In the genomic region with DNA sequence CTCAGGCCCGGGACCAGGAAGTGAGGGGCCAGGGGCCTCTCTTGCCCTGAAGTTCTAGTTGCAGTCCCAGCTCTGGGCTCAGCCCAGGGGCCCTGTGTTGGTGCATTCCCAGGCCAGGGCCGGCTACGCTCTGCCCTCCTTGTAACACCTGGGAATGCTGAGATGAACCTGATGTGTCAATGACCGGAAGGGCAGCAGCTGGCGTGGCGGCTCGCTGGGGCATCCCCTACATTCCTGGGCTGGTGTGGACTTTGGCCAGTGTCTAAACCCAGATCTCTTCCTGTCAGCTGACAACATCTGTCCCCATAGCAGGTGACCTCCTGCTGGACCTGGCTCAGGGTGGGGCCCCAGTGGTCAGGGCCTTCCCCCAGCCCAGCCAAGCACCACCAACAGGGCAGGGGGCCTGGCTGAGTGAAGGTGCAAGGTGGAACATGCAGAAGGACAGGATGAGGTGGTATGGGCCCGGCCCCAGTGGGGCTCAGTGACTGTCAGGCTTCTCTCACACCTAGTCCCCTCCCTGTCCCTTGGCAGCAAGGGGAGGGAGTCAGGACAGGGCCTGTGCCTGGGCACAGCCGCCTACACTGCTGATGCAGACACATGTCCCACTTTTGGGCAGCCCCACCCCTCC, we compare ENCODE assay signal across 1 cellular context.
TF ChIP-seq lines count a peak whose summit lies in the region.

No MANE protein-coding gene starts in this region.

TF ChIP-seq in HepG2, 621 proteins besides CTCF, POLR2A, EP300 and RAD21 (continued from another document and continues in another):
- TF ChIP-seq ZNF468 (CRISPR knock-in tag; IDR thresholded peaks at IDR 0.05) (no peak), SP140L (CRISPR knock-in tag; IDR thresholded peaks at IDR 0.05; ENCODE audit: borderline replicate concordance) (no peak), ZNF207 (IDR thresholded peaks at IDR 0.05; ENCODE audit: borderline replicate concordance) (no peak), SSRP1 (CRISPR knock-in tag; IDR thresholded peaks at IDR 0.05) (peak; percentile 93; the same call in 1 of the 2 replicates), ZNF713 (CRISPR knock-in tag; IDR thresholded peaks at IDR 0.05) (peak; percentile 98), SOX13 (IDR thresholded peaks at IDR 0.05) (peak; percentile 41; the same call in 1 of the 2 replicates), SOX13 (CRISPR knock-in tag; conservative IDR thresholded peaks at IDR 0.05 in 1 of 2, IDR thresholded peaks at IDR 0.05 in 1 of 2) (peak in 1 of 2 experiments; percentile 93; a peak in 2 of 4 replicates), ZNF724P (CRISPR knock-in tag; IDR thresholded peaks at IDR 0.05; ENCODE audit: borderline replicate concordance) (peak; percentile 87), ZNF546 (CRISPR knock-in tag; conservative IDR thresholded peaks at IDR 0.05) (no peak), ZNF761 (CRISPR knock-in tag; conservative IDR thresholded peaks at IDR 0.05) (peak; percentile 80; the same call in 1 of the 2 replicates), KLF9 (CRISPR knock-in tag; IDR thresholded peaks at IDR 0.05; ENCODE audit: low read depth) (peak; percentile 78; the same call in 1 of the 2 replicates), NFE2 (CRISPR knock-in tag; IDR thresholded peaks at IDR 0.05) (no peak), ZNF816 (CRISPR knock-in tag; IDR thresholded peaks at IDR 0.05; ENCODE audit: borderline replicate concordance) (no peak), ARNTL (CRISPR knock-in tag; IDR thresholded peaks at IDR 0.05) (peak; percentile 92), CBX5 (CRISPR knock-in tag; IDR thresholded peaks at IDR 0.05; ENCODE audit: borderline replicate concordance) (peak; percentile 99), KLF13 (CRISPR knock-in tag; IDR thresholded peaks at IDR 0.05) (no peak), ZNF256 (CRISPR knock-in tag; conservative IDR thresholded peaks at IDR 0.05) (peak; percentile 54; the same call in 1 of the 2 replicates), KDM3A (CRISPR knock-in tag; IDR thresholded peaks at IDR 0.05; ENCODE audit: low read depth) (peak; percentile 94), GFI1 (CRISPR knock-in tag; IDR thresholded peaks at IDR 0.05; ENCODE audit: borderline replicate concordance) (peak; percentile 88; the same call in 1 of the 2 replicates), RBFOX2 (IDR thresholded peaks at IDR 0.05; ENCODE audit: low read depth, low read length) (peak; percentile 54; the same call in 1 of the 2 replicates), ZBTB20 (CRISPR knock-in tag; IDR thresholded peaks at IDR 0.05; ENCODE audit: borderline replicate concordance, low read depth) (peak; percentile 97), RXRA (CRISPR knock-in tag; IDR thresholded peaks at IDR 0.05) (peak; percentile 100), ZBTB42 (CRISPR knock-in tag; IDR thresholded peaks at IDR 0.05) (peak; percentile 100), POLR2AphosphoS5 (IDR thresholded peaks at IDR 0.05; ENCODE audit: low read depth, low read length) (no peak), IRX3 (CRISPR knock-in tag; IDR thresholded peaks at IDR 0.05; ENCODE audit: borderline replicate concordance, low read depth) (no peak; the same call in 1 of the 2 replicates), ZNF343 (CRISPR knock-in tag; IDR thresholded peaks at IDR 0.05) (no peak; the same call in 1 of the 2 replicates), DNMT3B (CRISPR knock-in tag; conservative IDR thresholded peaks at IDR 0.05) (0 out of 2 replicates have a peak, but pooled peaks have one; percentile 79), SP5 (CRISPR knock-in tag; IDR thresholded peaks at IDR 0.05; ENCODE audit: borderline replicate concordance, low read depth) (peak; percentile 77), RBM39 (IDR thresholded peaks at IDR 0.05; ENCODE audit: low read depth, low read length, poor library complexity, severe bottlenecking) (no peak), ELF4 (CRISPR knock-in tag; IDR thresholded peaks at IDR 0.05; ENCODE audit: borderline replicate concordance) (peak; percentile 66; the same call in 1 of the 2 replicates), ZNF614 (CRISPR knock-in tag; IDR thresholded peaks at IDR 0.05; ENCODE audit: borderline replicate concordance) (peak; percentile 95; the same call in 1 of the 2 replicates), ATM (IDR thresholded peaks at IDR 0.05; ENCODE audit: borderline replicate concordance) (no peak), SATB2 (CRISPR knock-in tag; IDR thresholded peaks at IDR 0.05) (no peak), CBX1 (IDR thresholded peaks at IDR 0.05; ENCODE audit: low read depth) (peak; percentile 37), HNRNPK (IDR thresholded peaks at IDR 0.05; ENCODE audit: low read depth, low read length, poor library complexity, severe bottlenecking) (peak; percentile 60), TCF12 (IDR thresholded peaks at IDR 0.05) (no peak), TCF12 (CRISPR knock-in tag; IDR thresholded peaks at IDR 0.05) (peak; percentile 98)
- TF ChIP-seq, protein P1, sequence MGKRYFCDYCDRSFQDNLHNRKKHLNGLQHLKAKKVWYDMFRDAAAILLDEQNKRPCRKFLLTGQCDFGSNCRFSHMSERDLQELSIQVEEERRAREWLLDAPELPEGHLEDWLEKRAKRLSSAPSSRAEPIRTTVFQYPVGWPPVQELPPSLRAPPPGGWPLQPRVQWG (CRISPR knock-in tag; IDR thresholded peaks at IDR 0.05; ENCODE audit: borderline replicate concordance, low read depth), result no peak
- TF ChIP-seq, protein P2, sequence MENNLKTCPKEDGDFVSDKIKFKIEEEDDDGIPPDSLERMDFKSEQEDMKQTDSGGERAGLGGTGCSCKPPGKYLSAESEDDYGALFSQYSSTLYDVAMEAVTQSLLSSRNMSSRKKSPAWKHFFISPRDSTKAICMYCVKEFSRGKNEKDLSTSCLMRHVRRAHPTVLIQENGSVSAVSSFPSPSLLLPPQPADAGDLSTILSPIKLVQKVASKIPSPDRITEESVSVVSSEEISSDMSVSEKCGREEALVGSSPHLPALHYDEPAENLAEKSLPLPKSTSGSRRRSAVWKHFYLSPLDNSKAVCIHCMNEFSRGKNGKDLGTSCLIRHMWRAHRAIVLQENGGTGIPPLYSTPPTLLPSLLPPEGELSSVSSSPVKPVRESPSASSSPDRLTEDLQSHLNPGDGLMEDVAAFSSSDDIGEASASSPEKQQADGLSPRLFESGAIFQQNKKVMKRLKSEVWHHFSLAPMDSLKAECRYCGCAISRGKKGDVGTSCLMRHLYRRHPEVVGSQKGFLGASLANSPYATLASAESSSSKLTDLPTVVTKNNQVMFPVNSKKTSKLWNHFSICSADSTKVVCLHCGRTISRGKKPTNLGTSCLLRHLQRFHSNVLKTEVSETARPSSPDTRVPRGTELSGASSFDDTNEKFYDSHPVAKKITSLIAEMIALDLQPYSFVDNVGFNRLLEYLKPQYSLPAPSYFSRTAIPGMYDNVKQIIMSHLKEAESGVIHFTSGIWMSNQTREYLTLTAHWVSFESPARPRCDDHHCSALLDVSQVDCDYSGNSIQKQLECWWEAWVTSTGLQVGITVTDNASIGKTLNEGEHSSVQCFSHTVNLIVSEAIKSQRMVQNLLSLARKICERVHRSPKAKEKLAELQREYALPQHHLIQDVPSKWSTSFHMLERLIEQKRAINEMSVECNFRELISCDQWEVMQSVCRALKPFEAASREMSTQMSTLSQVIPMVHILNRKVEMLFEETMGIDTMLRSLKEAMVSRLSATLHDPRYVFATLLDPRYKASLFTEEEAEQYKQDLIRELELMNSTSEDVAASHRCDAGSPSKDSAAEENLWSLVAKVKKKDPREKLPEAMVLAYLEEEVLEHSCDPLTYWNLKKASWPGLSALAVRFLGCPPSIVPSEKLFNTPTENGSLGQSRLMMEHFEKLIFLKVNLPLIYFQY (CRISPR knock-in tag; IDR thresholded peaks at IDR 0.05; ENCODE audit: borderline replicate concordance), result peak; percentile 93
- TF ChIP-seq, protein P3, sequence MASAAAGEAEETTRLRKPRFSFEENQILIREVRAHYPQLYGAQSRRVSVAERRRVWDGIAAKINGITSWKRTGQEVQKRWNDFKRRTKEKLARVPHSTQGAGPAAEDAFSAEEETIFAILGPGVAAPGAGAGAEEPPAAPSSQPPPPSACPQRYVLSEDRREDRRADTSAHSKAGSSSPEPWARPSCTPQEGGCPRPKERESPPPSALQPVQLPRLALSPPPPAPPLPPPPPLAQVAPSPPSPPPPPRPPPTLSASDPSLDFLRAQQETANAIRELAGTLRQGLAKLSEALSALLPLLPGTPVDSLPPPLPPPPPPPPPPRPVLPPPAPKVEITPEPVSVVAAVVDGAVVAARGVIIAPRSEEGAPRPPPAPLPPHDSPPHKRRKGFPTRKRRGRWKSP (CRISPR knock-in tag; IDR thresholded peaks at IDR 0.05), result peak; percentile 69
- TF ChIP-seq, protein P4, sequence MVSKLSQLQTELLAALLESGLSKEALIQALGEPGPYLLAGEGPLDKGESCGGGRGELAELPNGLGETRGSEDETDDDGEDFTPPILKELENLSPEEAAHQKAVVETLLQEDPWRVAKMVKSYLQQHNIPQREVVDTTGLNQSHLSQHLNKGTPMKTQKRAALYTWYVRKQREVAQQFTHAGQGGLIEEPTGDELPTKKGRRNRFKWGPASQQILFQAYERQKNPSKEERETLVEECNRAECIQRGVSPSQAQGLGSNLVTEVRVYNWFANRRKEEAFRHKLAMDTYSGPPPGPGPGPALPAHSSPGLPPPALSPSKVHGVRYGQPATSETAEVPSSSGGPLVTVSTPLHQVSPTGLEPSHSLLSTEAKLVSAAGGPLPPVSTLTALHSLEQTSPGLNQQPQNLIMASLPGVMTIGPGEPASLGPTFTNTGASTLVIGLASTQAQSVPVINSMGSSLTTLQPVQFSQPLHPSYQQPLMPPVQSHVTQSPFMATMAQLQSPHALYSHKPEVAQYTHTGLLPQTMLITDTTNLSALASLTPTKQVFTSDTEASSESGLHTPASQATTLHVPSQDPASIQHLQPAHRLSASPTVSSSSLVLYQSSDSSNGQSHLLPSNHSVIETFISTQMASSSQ (IDR thresholded peaks at IDR 0.05; ENCODE audit: low read depth), result peak; percentile 53; the same call in 1 of the 2 replicates
- TF ChIP-seq, protein P4 (CRISPR knock-in tag; IDR thresholded peaks at IDR 0.05; ENCODE audit: borderline replicate concordance), result peak; percentile 86; the same call in 1 of the 2 replicates
- TF ChIP-seq, protein P5, sequence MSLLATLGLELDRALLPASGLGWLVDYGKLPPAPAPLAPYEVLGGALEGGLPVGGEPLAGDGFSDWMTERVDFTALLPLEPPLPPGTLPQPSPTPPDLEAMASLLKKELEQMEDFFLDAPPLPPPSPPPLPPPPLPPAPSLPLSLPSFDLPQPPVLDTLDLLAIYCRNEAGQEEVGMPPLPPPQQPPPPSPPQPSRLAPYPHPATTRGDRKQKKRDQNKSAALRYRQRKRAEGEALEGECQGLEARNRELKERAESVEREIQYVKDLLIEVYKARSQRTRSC (CRISPR knock-in tag; IDR thresholded peaks at IDR 0.05; ENCODE audit: low read depth), result no peak
- TF ChIP-seq, protein P6, sequence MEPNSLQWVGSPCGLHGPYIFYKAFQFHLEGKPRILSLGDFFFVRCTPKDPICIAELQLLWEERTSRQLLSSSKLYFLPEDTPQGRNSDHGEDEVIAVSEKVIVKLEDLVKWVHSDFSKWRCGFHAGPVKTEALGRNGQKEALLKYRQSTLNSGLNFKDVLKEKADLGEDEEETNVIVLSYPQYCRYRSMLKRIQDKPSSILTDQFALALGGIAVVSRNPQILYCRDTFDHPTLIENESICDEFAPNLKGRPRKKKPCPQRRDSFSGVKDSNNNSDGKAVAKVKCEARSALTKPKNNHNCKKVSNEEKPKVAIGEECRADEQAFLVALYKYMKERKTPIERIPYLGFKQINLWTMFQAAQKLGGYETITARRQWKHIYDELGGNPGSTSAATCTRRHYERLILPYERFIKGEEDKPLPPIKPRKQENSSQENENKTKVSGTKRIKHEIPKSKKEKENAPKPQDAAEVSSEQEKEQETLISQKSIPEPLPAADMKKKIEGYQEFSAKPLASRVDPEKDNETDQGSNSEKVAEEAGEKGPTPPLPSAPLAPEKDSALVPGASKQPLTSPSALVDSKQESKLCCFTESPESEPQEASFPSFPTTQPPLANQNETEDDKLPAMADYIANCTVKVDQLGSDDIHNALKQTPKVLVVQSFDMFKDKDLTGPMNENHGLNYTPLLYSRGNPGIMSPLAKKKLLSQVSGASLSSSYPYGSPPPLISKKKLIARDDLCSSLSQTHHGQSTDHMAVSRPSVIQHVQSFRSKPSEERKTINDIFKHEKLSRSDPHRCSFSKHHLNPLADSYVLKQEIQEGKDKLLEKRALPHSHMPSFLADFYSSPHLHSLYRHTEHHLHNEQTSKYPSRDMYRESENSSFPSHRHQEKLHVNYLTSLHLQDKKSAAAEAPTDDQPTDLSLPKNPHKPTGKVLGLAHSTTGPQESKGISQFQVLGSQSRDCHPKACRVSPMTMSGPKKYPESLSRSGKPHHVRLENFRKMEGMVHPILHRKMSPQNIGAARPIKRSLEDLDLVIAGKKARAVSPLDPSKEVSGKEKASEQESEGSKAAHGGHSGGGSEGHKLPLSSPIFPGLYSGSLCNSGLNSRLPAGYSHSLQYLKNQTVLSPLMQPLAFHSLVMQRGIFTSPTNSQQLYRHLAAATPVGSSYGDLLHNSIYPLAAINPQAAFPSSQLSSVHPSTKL (CRISPR knock-in tag; IDR thresholded peaks at IDR 0.05), result peak; percentile 98
